Comparison of ENCODE assay signal across 15 cellular contexts in genomic region chr11:106131998-106132397, GRCh38. TPM values are rescaled to one million over a fixed set of nuclear protein-coding genes. Genes with fewer than 3 reads are reported as not detected.
A peak's percentile ranks its signal among the peaks of the same experiment; 100 is the strongest.
DNase-seq lines count a peak whose midpoint lies in the region; ATAC-seq, FAIRE-seq and TF ChIP-seq lines count a peak whose summit lies in the region.
"Had no signal": no experiment of that assay in that cellular context is flagged by ENCODE, and none has a peak within 500 bp of the region (broad histone marks: within the 10 kb centered on the region; RNA-seq: fewer than 3 reads in every experiment).

No MANE protein-coding gene starts in this region.

- H2AK5ac ChIP-seq in H9 (ENCODE audit: insufficient read length, low read length) (no peak overlapping the region), H1 (ENCODE audit: low read depth, low read length) (peak overlapping the region; percentile 34; the same call in 1 of the 2 replicates)

- H3K27ac ChIP-seq in H9 (ENCODE audit: insufficient read length, low read depth, low read length) (no peak overlapping the region), H1 (ENCODE audit: low read depth, low read length) (no peak overlapping the region)
- H3K27ac ChIP-seq: BLaER1 treated with 17β-estradiol and CSF1 and Interleukin-3, amounts not matched to agents 10 nM and 100 nM had no signal

- no CpG with 5 or more reads among the region's 2 CpGs for WGBS in H9 (ENCODE audit: extremely low coverage, insufficient read length, low lambda C conversion rate)
- 92% methylated on average over 2 of the region's 2 CpGs; no CpG with 5 or more reads in 1 of the 2 experiments for WGBS in H1 (ENCODE audit: extremely low coverage in 1 of 2, insufficient coverage in 1 of 2, insufficient read length in 1 of 2, insufficient replicate concordance in 2 of 2, low coverage in 1 of 2, low lambda C conversion rate in 2 of 2, missing lambda C conversion rate in 1 of 2), 2 experiments

- H3K27ac Mint-ChIP-seq in H9 (no peak overlapping the region; a peak in 1 of 7 replicates), CD14-positive monocyte (no peak overlapping the region)
- H3K27ac Mint-ChIP-seq in stimulated activated effector memory CD8-positive, alpha-beta T cell treated with anti-CD3 and anti-CD28 coated beads, Interleukin-12 subunit alpha, Interleukin-12 subunit beta, amount 100 ng/mL, for 72 hours: no peak overlapping the region
- H3K27ac Mint-ChIP-seq: CD4-positive, alpha-beta T cell had no signal

- FAIRE-seq in H1 (lab: Jason Lieb, UNC) (no peak), GM19239 (lab: Jason Lieb, UNC) (no peak)
- FAIRE-seq: GM12878, GM18507 had no signal

- TF ChIP-seq POLR2A in H1 (IDR thresholded peaks at IDR 0.05; ENCODE audit: control extremely low read depth in 1 of 2, low read depth in 2 of 2, low read length in 2 of 2): no peak

- H3K27me3 ChIP-seq in H9 (ENCODE audit: insufficient read depth, low read length) (no peaks in the 10 kb centered on the region), H1 (replicated peaks in 1 of 4; ENCODE audit: control insufficient read depth in 3 of 4, extremely low read depth in 1 of 4, insufficient read depth in 3 of 4, low read length in 3 of 4) (no peaks in the 10 kb centered on the region)
- H3K27me3 ChIP-seq: BLaER1 treated with 17β-estradiol and CSF1 and Interleukin-3, amounts not matched to agents 10 nM and 100 nM had no signal

- H3K4me2 ChIP-seq in H9 (ENCODE audit: insufficient read depth, insufficient read length, low read length) (no peak overlapping the region), H1 (ENCODE audit: insufficient read depth in 1 of 2, low read depth in 2 of 2, low read length in 2 of 2) (no peak overlapping the region)
- H3K4me2 ChIP-seq: BLaER1 treated with 17β-estradiol and CSF1 and Interleukin-3, amounts not matched to agents 10 nM and 100 nM had no signal

- H2BK20ac ChIP-seq in H9 (ENCODE audit: low read depth, low read length, poor library complexity, severe bottlenecking) (no peak overlapping the region), H1 (ENCODE audit: low read length) (no peak overlapping the region)

- H3K4ac ChIP-seq in H9 (ENCODE audit: low read depth, low read length) (no peak overlapping the region), H1 (replicated peaks; ENCODE audit: insufficient read length, low read depth, low read length) (no peak overlapping the region)

- H3K27me3 Mint-ChIP-seq in H9 (ENCODE audit: low read depth) (no peaks in the 10 kb centered on the region), CD14-positive monocyte (ENCODE audit: low read depth in 3 of 3) (peaks cover 0 to 2% (median 0%) of the 10 kb centered on the region in 3 donors)

- intact Hi-C loops in CD14-positive monocyte (cut with micrococcal nuclease): no loop called here

- H3K4me3 ChIP-seq in H1 (ENCODE audit: extremely low read depth in 1 of 4, insufficient read depth in 2 of 4, low read depth in 3 of 4, low read length in 4 of 4): no peak overlapping the region
- H3K4me3 ChIP-seq: BLaER1 treated with 17β-estradiol and CSF1 and Interleukin-3, amounts not matched to agents 10 nM and 100 nM; GM12878 had no signal

- no peaks in the 10 kb centered on the region for H4K20me1 ChIP-seq in H9 (ENCODE audit: control insufficient read depth, insufficient read depth, insufficient read length)
- H4K20me1 ChIP-seq in H1 (replicated peaks in 1 of 2; ENCODE audit: control insufficient read depth in 1 of 2, insufficient read depth in 2 of 2, low read length in 2 of 2): no peaks in the 10 kb centered on the region
- H4K20me1 ChIP-seq: BLaER1 treated with 17β-estradiol and CSF1 and Interleukin-3, amounts not matched to agents 10 nM and 100 nM had no signal

- no peak overlapping the region for H3T11ph ChIP-seq in H9 (ENCODE audit: low read length)

- no peak overlapping the region for H4K8ac ChIP-seq in H9 (replicated peaks; ENCODE audit: insufficient read length, low read depth, low read length)
- H4K8ac ChIP-seq in H1 (ENCODE audit: extremely low read depth, insufficient read depth, low read length): no peak overlapping the region

- no peak overlapping the region for H2BK120ac ChIP-seq in H9 (ENCODE audit: low read depth, low read length, poor library complexity, severe bottlenecking)
- no peak overlapping the region for H2BK120ac ChIP-seq in H1 (replicated peaks; ENCODE audit: low read depth, low read length)

- DNase-seq in H9 (peak; percentile 30), H1 (ENCODE audit: low read depth in 1 of 2, low spot score in 2 of 2) (no peak), left kidney (ENCODE audit: low read depth, low spot score) (peak; percentile 9), GM19239 (ENCODE audit: insufficient read length, low spot score) (no peak), CD14-positive monocyte (ENCODE audit: low spot score) (no peak)
- no peak for DNase-seq in stimulated activated effector memory CD8-positive, alpha-beta T cell treated with anti-CD3 and anti-CD28 coated beads, Interleukin-12 subunit alpha, Interleukin-12 subunit beta, amount 100 ng/mL, for 72 hours (ENCODE audit: low spot score in 2 of 2)
- DNase-seq: ACHN; Calu3; CD4-positive, alpha-beta T cell; DMS 273 treated with DMSO at 0.1 percent for 48 hours had no signal

- TF ChIP-seq EP300 in H1 (IDR thresholded peaks at IDR 0.05; ENCODE audit: borderline replicate concordance in 1 of 2, low read depth in 2 of 2, low read length in 2 of 2): no peak

- H3K14ac ChIP-seq in H9 (ENCODE audit: insufficient read depth, low read length) (no peak overlapping the region), H1 (ENCODE audit: insufficient read length) (no peak overlapping the region)

- CTCF ChIA-PET in H1 (lab: Charles Lee; ENCODE audit: partially characterized antibody): interaction anchor here (1.3 to 2.2 kb wide), 4 partner anchors 16 to 27 kb away, joined by 5 to 9 read pairs (median 6); no protein-coding TSS in a partner anchor

- H2AFZ ChIP-seq in H9 (ENCODE audit: low read length): no peak overlapping the region
- no peak overlapping the region for H2AFZ ChIP-seq in H1 (ENCODE audit: low read length)

- H3K9me3 ChIP-seq in H9 (ENCODE audit: control insufficient read depth, low read depth, low read length) (no peaks in the 10 kb centered on the region), H1 (ENCODE audit: insufficient read depth in 2 of 2, low read depth in 1 of 2, low read length in 1 of 2) (no peaks in the 10 kb centered on the region)
- H3K9me3 ChIP-seq: BLaER1 treated with 17β-estradiol and CSF1 and Interleukin-3, amounts not matched to agents 10 nM and 100 nM had no signal

- H4K91ac ChIP-seq in H9 (ENCODE audit: insufficient read length, low read depth, low read length) (no peak overlapping the region), H1 (replicated peaks; ENCODE audit: insufficient read length, low read length) (no peak overlapping the region)

- H3K9me3 Mint-ChIP-seq in H9 (no peaks in the 10 kb centered on the region), CD14-positive monocyte (no peaks in the 10 kb centered on the region)
- H3K9me3 Mint-ChIP-seq in stimulated activated effector memory CD8-positive, alpha-beta T cell treated with anti-CD3 and anti-CD28 coated beads, Interleukin-12 subunit alpha, Interleukin-12 subunit beta, amount 100 ng/mL, for 72 hours: no peaks in the 10 kb centered on the region
- H3K9me3 Mint-ChIP-seq: CD4-positive, alpha-beta T cell had no signal

- H3K79me2 ChIP-seq in H9 (ENCODE audit: insufficient read depth, low read length) (no peaks in the 10 kb centered on the region), H1 (ENCODE audit: control insufficient read depth in 1 of 2, insufficient read depth in 2 of 2, low read length in 2 of 2) (no peaks in the 10 kb centered on the region)

- no peak overlapping the region for H2BK5ac ChIP-seq in H9 (ENCODE audit: insufficient read length, low read length)
- no peak overlapping the region for H2BK5ac ChIP-seq in H1 (ENCODE audit: low read depth, low read length)

- H4K5ac ChIP-seq in H9 (ENCODE audit: insufficient read length, low read depth, low read length): no peak overlapping the region
- no peak overlapping the region for H4K5ac ChIP-seq in H1 (ENCODE audit: insufficient read length, low read depth, low read length)

- no peak overlapping the region for H2BK12ac ChIP-seq in H9 (ENCODE audit: insufficient read length, low read depth, low read length)
- no peak overlapping the region for H2BK12ac ChIP-seq in H1 (ENCODE audit: low read depth, low read length)

- no peak for TF ChIP-seq RAD21 in H1 (IDR thresholded peaks at IDR 0.05 in 1 of 2, conservative IDR thresholded peaks at IDR 0.05 in 1 of 2; ENCODE audit: low read depth in 2 of 2, low read length in 2 of 2)

- no peaks in the 10 kb centered on the region for H3K36me3 ChIP-seq in H1 (ENCODE audit: control insufficient read depth in 2 of 4, insufficient read depth in 4 of 4, low read length in 3 of 4)
- H3K36me3 ChIP-seq: BLaER1 treated with 17β-estradiol and CSF1 and Interleukin-3, amounts not matched to agents 10 nM and 100 nM had no signal

- ATAC-seq in stimulated activated effector memory CD8-positive, alpha-beta T cell treated with anti-CD3 and anti-CD28 coated beads, Interleukin-12 subunit alpha, Interleukin-12 subunit beta, amount 100 ng/mL, for 72 hours: peak; percentile 19
- no peak for ATAC-seq in GM19452 (IDR thresholded peaks at IDR 0.05; ENCODE audit: unreplicated experiment)
- ATAC-seq: GM12878, HCT116 had no signal

- H3K4me3 Mint-ChIP-seq in H9 (no peak overlapping the region), CD14-positive monocyte (no peak overlapping the region)
- H3K4me3 Mint-ChIP-seq in stimulated activated effector memory CD8-positive, alpha-beta T cell treated with anti-CD3 and anti-CD28 coated beads, Interleukin-12 subunit alpha, Interleukin-12 subunit beta, amount 100 ng/mL, for 72 hours: no peak overlapping the region
- H3K4me3 Mint-ChIP-seq: CD4-positive, alpha-beta T cell had no signal

- no peak overlapping the region for H3K9ac ChIP-seq in H9 (ENCODE audit: extremely low read depth, insufficient read length, low read length)
- no peak overlapping the region for H3K9ac ChIP-seq in H1 (replicated peaks in 1 of 4; ENCODE audit: extremely low read depth in 1 of 4, low read depth in 3 of 4, low read length in 3 of 4)
- H3K9ac ChIP-seq: BLaER1 treated with 17β-estradiol and CSF1 and Interleukin-3, amounts not matched to agents 10 nM and 100 nM had no signal

- no peak for TF ChIP-seq CTCF in H9 (conservative IDR thresholded peaks at IDR 0.05)
- TF ChIP-seq CTCF in H1 (IDR thresholded peaks at IDR 0.05; ENCODE audit: control extremely low read depth in 1 of 3, insufficient read depth in 1 of 3, low read depth in 1 of 3, low read length in 3 of 3): no peak
- TF ChIP-seq CTCF in CD14-positive monocyte (IDR thresholded peaks at IDR 0.05): no peak

- no peak overlapping the region for H3K18ac ChIP-seq in H9 (ENCODE audit: insufficient read length, low read depth, low read length)
- no peak overlapping the region for H3K18ac ChIP-seq in H1 (ENCODE audit: extremely low read depth, low read length)

- H3K23ac ChIP-seq in H9 (ENCODE audit: insufficient read length, low read depth, low read length) (no peak overlapping the region), H1 (ENCODE audit: insufficient read length) (no peak overlapping the region)

- no peak overlapping the region for H2BK15ac ChIP-seq in H9 (ENCODE audit: low read depth, low read length)
- H2BK15ac ChIP-seq in H1 (ENCODE audit: low read length): no peak overlapping the region

- H3K4me1 ChIP-seq in H9 (ENCODE audit: insufficient read depth, low read length): no peaks in the 10 kb centered on the region
- H3K4me1 ChIP-seq in H1 (replicated peaks in 1 of 4; ENCODE audit: control insufficient read depth in 3 of 4, insufficient read depth in 4 of 4, low read length in 3 of 4): no peaks in the 10 kb centered on the region; a peak in 1 of 7 replicates
- H3K4me1 ChIP-seq: BLaER1 treated with 17β-estradiol and CSF1 and Interleukin-3, amounts not matched to agents 10 nM and 100 nM had no signal

- POLR2A ChIA-PET in H1 (lab: Charles Lee; ENCODE audit: partially characterized antibody): no interaction called here

- H3K4me1 Mint-ChIP-seq in H9 (peaks cover 13 to 21% of the 10 kb centered on the region in 2 experiments), CD14-positive monocyte (no peaks in the 10 kb centered on the region)
- H3K4me1 Mint-ChIP-seq in stimulated activated effector memory CD8-positive, alpha-beta T cell treated with anti-CD3 and anti-CD28 coated beads, Interleukin-12 subunit alpha, Interleukin-12 subunit beta, amount 100 ng/mL, for 72 hours: no peaks in the 10 kb centered on the region

- H3K23me2 ChIP-seq in H9 (ENCODE audit: insufficient read length, low read depth, low read length, poor library complexity, severe bottlenecking): no peaks in the 10 kb centered on the region
- H3K23me2 ChIP-seq in H1 (ENCODE audit: low read depth, low read length): no peaks in the 10 kb centered on the region

- H3K36me3 Mint-ChIP-seq in H9 (ENCODE audit: insufficient read depth in 1 of 3, low read depth in 3 of 3) (no peaks in the 10 kb centered on the region), CD14-positive monocyte (no peaks in the 10 kb centered on the region)
- no peaks in the 10 kb centered on the region for H3K36me3 Mint-ChIP-seq in stimulated activated effector memory CD8-positive, alpha-beta T cell treated with anti-CD3 and anti-CD28 coated beads, Interleukin-12 subunit alpha, Interleukin-12 subunit beta, amount 100 ng/mL, for 72 hours

- no peak overlapping the region for H3K56ac ChIP-seq in H9 (ENCODE audit: insufficient read length, low read depth, low read length)
- no peak overlapping the region for H3K56ac ChIP-seq in H1 (replicated peaks; ENCODE audit: insufficient read length, low read depth, low read length)

- H3K79me1 ChIP-seq in H9 (ENCODE audit: insufficient read depth, low read depth, low read length, poor library complexity, severe bottlenecking): no peaks in the 10 kb centered on the region
- no peaks in the 10 kb centered on the region for H3K79me1 ChIP-seq in H1 (ENCODE audit: low read depth, low read length)

RNA-seq across cellular contexts. Expression of gene AASDHPPT, which starts 54.5 kb away (rescaled TPM):
- 46.0 and 47.1 TPM in 2 replicates for total RNA-seq in H9 (2021)
- 41.1 and 42.2 TPM in 2 replicates for total RNA-seq in H1 (2021; fragmentation: NEBNext Ultra II Directional; extraction: Animal tissue kit (Norgen Biotek cat#: 25700))
- polyA plus RNA-seq in H1 (2011; rRNA removed): 10.9 and 15.7 TPM in 2 replicates
- 23.1 TPM for polyA plus RNA-seq in H1 (2011; cell fraction: cytosol; rRNA removed)
- polyA plus RNA-seq in H1 (2011; cell fraction: nucleus; rRNA removed): 12.6 TPM
- 23.0 to 38.7 TPM (median 27.1 TPM) in 4 replicates for polyA plus RNA-seq in H1 (2012, experiment 1 of 2)
- polyA plus RNA-seq in H1 (2012, experiment 2 of 2): 1.9 TPM
- polyA plus RNA-seq in H1 (2013, experiment 1 of 2): 20.8 TPM
- polyA plus RNA-seq in H1 (2013, experiment 2 of 2): 21.2 TPM
- 18.2 TPM in 2 replicates for polyA minus RNA-seq in H1 (2011; rRNA and poly(A)+ RNA removed)
- polyA minus RNA-seq in H1 (2011; cell fraction: cytosol; rRNA and poly(A)+ RNA removed): 24.9 TPM
- polyA minus RNA-seq in H1 (2011; cell fraction: nucleus; rRNA and poly(A)+ RNA removed): 40.3 TPM
- polyA plus RNA-seq in CD14-positive monocyte: 10 to 100 TPM; 27.3 to 47.3 TPM

RNA-seq across cellular contexts. Expression of gene KBTBD3, which starts 54.9 kb away (rescaled TPM):
- total RNA-seq in H9 (2021): 2.4 and 3.2 TPM in 2 replicates
- 4.2 and 6.1 TPM in 2 replicates for total RNA-seq in H1 (2021; fragmentation: NEBNext Ultra II Directional; extraction: Animal tissue kit (Norgen Biotek cat#: 25700))
- polyA plus RNA-seq in H1 (2011; rRNA removed): 0.64 and 1.2 TPM in 2 replicates
- 1.4 TPM for polyA plus RNA-seq in H1 (2011; cell fraction: cytosol; rRNA removed)
- polyA plus RNA-seq in H1 (2011; cell fraction: nucleus; rRNA removed): 1.1 TPM
- 1.2 to 3.2 TPM (median 2.4 TPM) in 4 replicates for polyA plus RNA-seq in H1 (2012, experiment 1 of 2)
- polyA plus RNA-seq in H1 (2012, experiment 2 of 2): 0.39 TPM
- polyA plus RNA-seq in H1 (2013, experiment 1 of 2): 2.6 TPM
- 2.3 TPM for polyA plus RNA-seq in H1 (2013, experiment 2 of 2)
- polyA minus RNA-seq in H1 (2011; rRNA and poly(A)+ RNA removed): 5.1 and 6.2 TPM in 2 replicates
- 0.81 TPM for polyA minus RNA-seq in H1 (2011; cell fraction: cytosol; rRNA and poly(A)+ RNA removed)
- polyA minus RNA-seq in H1 (2011; cell fraction: nucleus; rRNA and poly(A)+ RNA removed): 9.2 TPM
- 1 to 10 TPM; 2.6 to 5.9 TPM for polyA plus RNA-seq in CD14-positive monocyte

Comparison
In these comparisons a context has a peak if more than half of its experiments do, and no peak if none do; other contexts are left out.
1. DNase-seq: peak in H9 (single experiment) and left kidney (single experiment); none in H1 (0 of 2), stimulated activated effector memory CD8-positive, alpha-beta T cell treated with anti-CD3 and anti-CD28 coated beads, Interleukin-12 subunit alpha, Interleukin-12 subunit beta, amount 100 ng/mL, for 72 hours (0 of 2), GM19239 (single experiment) and CD14-positive monocyte (single experiment).